Comparison of ENCODE assay signal across 8 cellular contexts in the genomic region with DNA sequence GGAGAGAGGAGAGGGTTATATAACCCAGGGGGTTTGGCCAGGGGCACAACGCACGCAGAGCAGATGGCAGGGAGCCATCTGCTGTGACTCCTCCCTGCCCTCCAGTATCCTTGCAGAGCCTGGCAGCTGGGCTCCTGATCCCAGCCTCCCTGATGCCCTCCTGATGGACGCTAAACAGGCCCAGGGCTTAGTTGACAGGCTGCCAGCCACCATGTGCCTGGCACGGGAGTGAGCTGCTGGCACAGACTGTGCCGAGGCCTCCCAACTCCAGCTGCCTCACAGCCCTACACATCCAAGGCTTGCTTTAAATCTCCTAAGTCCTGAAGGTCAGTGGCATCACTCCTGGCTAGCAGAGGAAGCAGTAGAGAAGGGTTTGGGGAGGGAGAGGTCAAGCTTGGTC. TPM values are rescaled to one million over a fixed set of nuclear protein-coding genes. Genes with fewer than 3 reads are reported as not detected.
DNase-seq lines count a peak whose midpoint lies in the region; ATAC-seq and TF ChIP-seq lines count a peak whose summit lies in the region.

No MANE protein-coding gene starts in this region.

- no peaks in the 10 kb centered on the region for H3K27me3 ChIP-seq in prostate gland (replicated peaks; ENCODE audit: insufficient read depth)

- no peak for ATAC-seq in T-helper 17 cell
- no peak for ATAC-seq in HG03439 (IDR thresholded peaks at IDR 0.05; ENCODE audit: unreplicated experiment)
- no peak for ATAC-seq in HG02840 (IDR thresholded peaks at IDR 0.05; ENCODE audit: low FRiP score, unreplicated experiment)

- H3K4me3 ChIP-seq in prostate gland, result no peak overlapping the region

- H3K36me3 ChIP-seq in prostate gland, result no peaks in the 10 kb centered on the region

- H3K27me3 Mint-ChIP-seq in HFFc6 (ENCODE audit: insufficient read depth) (no peaks in the 10 kb centered on the region; the same call in 1 of the 2 replicates), T-helper 17 cell (no peaks in the 10 kb centered on the region), glutamatergic neuron (ENCODE audit: unreplicated experiment) (peaks cover 6% of the 10 kb centered on the region)

- TF ChIP-seq POLR2A in prostate gland (IDR thresholded peaks at IDR 0.05), result no peak

- intact Hi-C loops in prostate gland (cut with DNase I), result no loop called here

- H3K4me1 ChIP-seq in prostate gland (replicated peaks), result no peaks in the 10 kb centered on the region

- H3K36me3 Mint-ChIP-seq in HFFc6 (ENCODE audit: low read depth) (peaks cover 9% of the 10 kb centered on the region; the same call in 1 of the 2 replicates), T-helper 17 cell (ENCODE audit: low read depth) (peaks cover 7% of the 10 kb centered on the region), glutamatergic neuron (ENCODE audit: unreplicated experiment) (no peaks in the 10 kb centered on the region)

- H3K4me1 Mint-ChIP-seq in HFFc6 (ENCODE audit: low read depth), result peaks cover 30% of the 10 kb centered on the region
- peaks cover 33% of the 10 kb centered on the region for H3K4me1 Mint-ChIP-seq in T-helper 17 cell
- peaks cover 4% of the 10 kb centered on the region for H3K4me1 Mint-ChIP-seq in glutamatergic neuron (ENCODE audit: low read depth, unreplicated experiment)

- DNase-seq in HFFc6 (no peak), T-helper 17 cell (no peak), glutamatergic neuron (peak; percentile 34), prostate gland (ENCODE audit: low spot score) (peak; percentile 28), NCI-H510A (lab: John Stamatoyannopoulos, UW) (no peak), dedifferentiated amniotic fluid mesenchymal stem cell (ENCODE audit: extremely low spot score) (no peak)

- H3K4me3 Mint-ChIP-seq in HFFc6, result peak overlapping the region; percentile 98
- H3K4me3 Mint-ChIP-seq in T-helper 17 cell, result peak overlapping the region; percentile 98
- peak overlapping the region; percentile 100 for H3K4me3 Mint-ChIP-seq in glutamatergic neuron (ENCODE audit: unreplicated experiment)

- H3K9me3 ChIP-seq in T-helper 17 cell (ENCODE audit: control insufficient read depth, low read length, poor library complexity, severe bottlenecking), result no peaks in the 10 kb centered on the region
- H3K9me3 ChIP-seq in prostate gland, result no peaks in the 10 kb centered on the region

- H3K27ac ChIP-seq in prostate gland, result peak overlapping the region; percentile 82 to 84

- H3K9me3 Mint-ChIP-seq in HFFc6, result no peaks in the 10 kb centered on the region
- peaks cover 5% of the 10 kb centered on the region for H3K9me3 Mint-ChIP-seq in glutamatergic neuron (ENCODE audit: unreplicated experiment)

- TF ChIP-seq CTCF in HFFc6 (IDR thresholded peaks at IDR 0.05), result no peak
- TF ChIP-seq CTCF in glutamatergic neuron (IDR thresholded peaks at IDR 0.05; ENCODE audit: partially characterized antibody, unreplicated experiment), result no peak
- TF ChIP-seq CTCF in prostate gland (IDR thresholded peaks at IDR 0.05), result no peak

- WGBS in prostate gland, result 15% methylated on average over 5 of the region's 5 CpGs

- H3K27ac Mint-ChIP-seq in HFFc6 (peak overlapping the region; percentile 92), T-helper 17 cell (peak overlapping the region; percentile 99), glutamatergic neuron (ENCODE audit: unreplicated experiment) (peak overlapping the region; percentile 97)

RNA-seq across cellular contexts. Expression of gene SYDE1, which starts 16.7 kb away (rescaled TPM):
- total RNA-seq in HFFc6 (2021; fragmentation: NEBNext Ultra II Directional; extraction: Animal tissue kit (Norgen Biotek cat#: 25700)), result 10 to 100 TPM; 88.6 to 96.1 (median 92.0) TPM
- total RNA-seq in T-helper 17 cell (under 1 TPM in 1 of 2 donors, not detected in 1; 0.12 TPM), glutamatergic neuron (ENCODE audit: unreplicated experiment) (0.71 TPM), prostate gland (10 to 100 TPM; 12.2 to 30.4 TPM)

RNA-seq across cellular contexts. Expression of gene OR1I1, which starts 41.9 kb away (rescaled TPM):
- total RNA-seq in HFFc6 (2021; fragmentation: NEBNext Ultra II Directional; extraction: Animal tissue kit (Norgen Biotek cat#: 25700)), result not detected
- total RNA-seq in T-helper 17 cell (not detected), glutamatergic neuron (ENCODE audit: unreplicated experiment) (not detected), prostate gland (not detected)

Comparison
In these comparisons a context has a peak if more than half of its experiments do, and no peak if none do; other contexts are left out.
1. DNase-seq: peak in glutamatergic neuron (single experiment) and prostate gland (single experiment); none in HFFc6 (single experiment), T-helper 17 cell (0 of 3), NCI-H510A (single experiment) and dedifferentiated amniotic fluid mesenchymal stem cell (single experiment).
2. Peak in every context shown above with its lines, with median percentiles within 50 percentile points of each other: H3K27ac Mint-ChIP-seq and H3K4me3 Mint-ChIP-seq.